ENCODE assay signal across 19 cellular contexts in genomic region chr5:142549834-142550233, GRCh38.
"Had no signal": no experiment of that assay in that cellular context is flagged by ENCODE, and none has a peak within 500 bp of the region (broad histone marks: within the 10 kb centered on the region; RNA-seq: fewer than 3 reads in every experiment).

No MANE protein-coding gene starts in this region.

- FAIRE-seq: endometrium, islet of Langerhans had no signal

- H3K4me1 ChIP-seq: psoas muscle, uterus had no signal

- H3K4me3 ChIP-seq: esophagus muscularis mucosa, gastrocnemius medialis, heart right ventricle, left ventricle myocardium inferior, lung, mucosa of descending colon, psoas muscle, upper lobe of left lung, uterus had no signal

- H3K27ac Mint-ChIP-seq: naive thymus-derived CD8-positive, alpha-beta T cell had no signal

- DNase-seq: effector memory CD4-positive, alpha-beta T cell; gastrocnemius medialis; heart right ventricle; hypothalamus; left ventricle myocardium inferior; mucosa of descending colon; naive thymus-derived CD8-positive, alpha-beta T cell; psoas muscle; retina; stimulated activated naive CD4-positive, alpha-beta T cell; upper lobe of left lung; uterus had no signal

- H3K27ac ChIP-seq: epithelial cell of prostate, esophagus muscularis mucosa, gastrocnemius medialis, heart right ventricle, left ventricle myocardium inferior, neutrophil, psoas muscle, upper lobe of left lung, uterus had no signal

- H3K9me3 ChIP-seq: esophagus muscularis mucosa, gastrocnemius medialis, heart right ventricle, left ventricle myocardium inferior, mucosa of descending colon, neutrophil, psoas muscle, upper lobe of left lung, uterus had no signal

- H3K36me3 ChIP-seq: esophagus muscularis mucosa, gastrocnemius medialis, heart right ventricle, left ventricle myocardium inferior, neutrophil, upper lobe of left lung, uterus had no signal

- ATAC-seq: gastrocnemius medialis; heart right ventricle; mucosa of descending colon; naive thymus-derived CD8-positive, alpha-beta T cell; psoas muscle; sciatic nerve had no signal

- H3K4me3 Mint-ChIP-seq: naive thymus-derived CD8-positive, alpha-beta T cell had no signal

- H3K36me3 Mint-ChIP-seq: naive thymus-derived CD8-positive, alpha-beta T cell had no signal

- H3K9me3 Mint-ChIP-seq: naive thymus-derived CD8-positive, alpha-beta T cell had no signal

- H3K27me3 ChIP-seq: esophagus muscularis mucosa, upper lobe of left lung had no signal
